ENCODE assay signal across 12 cellular contexts in genomic region chr10:97335995-97336394, GRCh38. TPM values are rescaled to one million over a fixed set of nuclear protein-coding genes. Genes with fewer than 3 reads are reported as not detected.
A peak's percentile ranks its signal among the peaks of the same experiment; 100 is the strongest.
DNase-seq lines count a peak whose midpoint lies in the region; ATAC-seq and TF ChIP-seq lines count a peak whose summit lies in the region.
"Had no signal": no experiment of that assay in that cellular context is flagged by ENCODE, and none has a peak within 500 bp of the region (broad histone marks: within the 10 kb centered on the region; RNA-seq: fewer than 3 reads in every experiment).

No MANE protein-coding gene starts in this region.

- H3K27ac ChIP-seq in vagina: peak overlapping the region; percentile 94
- H3K27ac ChIP-seq in A673 (ENCODE audit: low read depth, low read length, poor library complexity, severe bottlenecking): no peak overlapping the region

- peaks cover 7% of the 10 kb centered on the region for H3K36me3 Mint-ChIP-seq in activated naive CD4-positive, alpha-beta T cell treated with anti-CD3 and anti-CD28 coated beads, Interleukin-2, amount 50 U/mL, for 24 hours
- H3K36me3 Mint-ChIP-seq in activated naive CD4-positive, alpha-beta T cell treated with anti-CD3 and anti-CD28 coated beads, Interleukin-2, amount 50 U/mL, for 72 hours: peaks cover 14 to 17% of the 10 kb centered on the region in 2 donors
- H3K36me3 Mint-ChIP-seq in activated T-helper 2 cell treated with anti-CD3 and anti-CD28 coated beads, Interferon-gamma antibody, Interleukin-2, Interleukin-4, amounts not matched to agents 10 μg/mL and 5 μg/mL and 100 μg/mL, durations not matched to agents 14 hours and 24 hours and 36 hours (ENCODE audit: low read depth): peaks cover 15% of the 10 kb centered on the region
- peaks cover 3% of the 10 kb centered on the region for H3K36me3 Mint-ChIP-seq in memory B cell

- ATAC-seq in activated naive CD4-positive, alpha-beta T cell treated with anti-CD3 and anti-CD28 coated beads, Interleukin-2, amount 50 U/mL, for 72 hours: no peak
- ATAC-seq in memory B cell (ENCODE audit: low read depth): no peak
- no peak for ATAC-seq in HG02938 (IDR thresholded peaks at IDR 0.05; ENCODE audit: unreplicated experiment)
- ATAC-seq in GM21619 (IDR thresholded peaks at IDR 0.05; ENCODE audit: unreplicated experiment): no peak
- ATAC-seq: pancreas had no signal

- H3K4me1 ChIP-seq in vagina: peaks cover 54% of the 10 kb centered on the region
- peaks cover 18% of the 10 kb centered on the region for H3K4me1 ChIP-seq in A673 (ENCODE audit: insufficient read depth, low read length, poor library complexity, severe bottlenecking)

- peak overlapping the region; percentile 57 for H3K4me3 Mint-ChIP-seq in activated naive CD4-positive, alpha-beta T cell treated with anti-CD3 and anti-CD28 coated beads, Interleukin-2, amount 50 U/mL, for 24 hours
- peak overlapping the region; percentile 58 for H3K4me3 Mint-ChIP-seq in activated T-helper 2 cell treated with anti-CD3 and anti-CD28 coated beads, Interferon-gamma antibody, Interleukin-2, Interleukin-4, amounts not matched to agents 10 μg/mL and 5 μg/mL and 100 μg/mL, durations not matched to agents 14 hours and 24 hours and 36 hours (ENCODE audit: low read depth)
- H3K4me3 Mint-ChIP-seq in memory B cell: peak overlapping the region; percentile 46

- H3K4me1 Mint-ChIP-seq in activated naive CD4-positive, alpha-beta T cell treated with anti-CD3 and anti-CD28 coated beads, Interleukin-2, amount 50 U/mL, for 24 hours: peaks cover 41% of the 10 kb centered on the region
- peaks cover 20% of the 10 kb centered on the region for H3K4me1 Mint-ChIP-seq in activated T-helper 2 cell treated with anti-CD3 and anti-CD28 coated beads, Interferon-gamma antibody, Interleukin-2, Interleukin-4, amounts not matched to agents 10 μg/mL and 5 μg/mL and 100 μg/mL, durations not matched to agents 14 hours and 24 hours and 36 hours (ENCODE audit: low read depth)
- H3K4me1 Mint-ChIP-seq in memory B cell: peaks cover 27% of the 10 kb centered on the region

- peak overlapping the region; percentile 65 for H3K27ac Mint-ChIP-seq in activated naive CD4-positive, alpha-beta T cell treated with anti-CD3 and anti-CD28 coated beads, Interleukin-2, amount 50 U/mL, for 24 hours
- H3K27ac Mint-ChIP-seq in activated naive CD4-positive, alpha-beta T cell treated with anti-CD3 and anti-CD28 coated beads, Interleukin-2, amount 50 U/mL, for 72 hours: no peak overlapping the region
- H3K27ac Mint-ChIP-seq in activated T-helper 2 cell treated with anti-CD3 and anti-CD28 coated beads, Interferon-gamma antibody, Interleukin-2, Interleukin-4, amounts not matched to agents 10 μg/mL and 5 μg/mL and 100 μg/mL, durations not matched to agents 14 hours and 24 hours and 36 hours: no peak overlapping the region
- no peak overlapping the region for H3K27ac Mint-ChIP-seq in memory B cell

- H3K4me3 ChIP-seq in vagina: no peak overlapping the region
- H3K4me3 ChIP-seq in A673 (ENCODE audit: low read depth, low read length, poor library complexity, severe bottlenecking): no peak overlapping the region

- no peaks in the 10 kb centered on the region for H3K27me3 ChIP-seq in vagina
- no peaks in the 10 kb centered on the region for H3K27me3 ChIP-seq in A673 (replicated peaks; ENCODE audit: insufficient read depth, low read depth, low read length, poor library complexity)
- H3K27me3 ChIP-seq: pancreas, testis had no signal

- no peak for DNase-seq in activated naive CD4-positive, alpha-beta T cell treated with anti-CD3 and anti-CD28 coated beads, Interleukin-2, amount 50 U/mL, for 72 hours (ENCODE audit: low spot score in 2 of 2)
- no peak for DNase-seq in activated T-helper 2 cell treated with anti-CD3 and anti-CD28 coated beads, Interferon-gamma antibody, Interleukin-2, Interleukin-4, amounts not matched to agents 10 μg/mL and 5 μg/mL and 100 μg/mL, durations not matched to agents 14 hours and 24 hours and 36 hours (ENCODE audit: low spot score)
- DNase-seq in memory B cell (ENCODE audit: low spot score in 2 of 2) (no peak), vagina (ENCODE audit: extremely low spot score in 2 of 2) (no peak), A673 (ENCODE audit: low spot score) (no peak)
- DNase-seq: GF-D8, NCI-H1436, testis had no signal

- POLR2A ChIA-PET in A673 (lab: Charles Lee; ENCODE audit: low non-redundant PET): no interaction called here

- TF ChIP-seq CTCF in vagina (IDR thresholded peaks at IDR 0.05) (no peak), A673 (conservative IDR thresholded peaks at IDR 0.05; ENCODE audit: low read depth, low read length) (no peak)

- no peaks in the 10 kb centered on the region for H3K27me3 Mint-ChIP-seq in activated naive CD4-positive, alpha-beta T cell treated with anti-CD3 and anti-CD28 coated beads, Interleukin-2, amount 50 U/mL, for 24 hours
- H3K27me3 Mint-ChIP-seq in activated T-helper 2 cell treated with anti-CD3 and anti-CD28 coated beads, Interferon-gamma antibody, Interleukin-2, Interleukin-4, amounts not matched to agents 10 μg/mL and 5 μg/mL and 100 μg/mL, durations not matched to agents 14 hours and 24 hours and 36 hours (ENCODE audit: low read depth): peaks cover 23% of the 10 kb centered on the region
- H3K27me3 Mint-ChIP-seq in memory B cell: no peaks in the 10 kb centered on the region

- intact Hi-C loops in activated T-helper 2 cell treated with anti-CD3 and anti-CD28 coated beads, Interferon-gamma antibody, Interleukin-2, Interleukin-4, amounts not matched to agents 10 μg/mL and 5 μg/mL and 100 μg/mL, durations not matched to agents 14 hours and 24 hours and 36 hours (cut with micrococcal nuclease): loop anchor here (1.0 kb wide), 1 partner anchor 44 kb away; the partner anchor contains the start of gene ARHGAP19
- intact Hi-C loops in vagina (cut with DNase I) (no loop called here), A673 (cut with micrococcal nuclease; ENCODE audit: unreplicated experiment) (loop anchor here (2.0 kb wide), 1 partner anchor 43 kb away; the partner anchor contains the start of gene ARHGAP19)

- CTCF ChIA-PET in A673 (lab: Charles Lee): no interaction called here

- BruUV-seq in A673 (replicated peaks; lab: Mats Ljungman, UMichigan): no TSS peak

- no peaks in the 10 kb centered on the region for H3K36me3 ChIP-seq in vagina
- H3K36me3 ChIP-seq in A673 (ENCODE audit: insufficient read depth, low read length, poor library complexity, severe bottlenecking): no peaks in the 10 kb centered on the region
- H3K36me3 ChIP-seq: pancreas had no signal

- H3K9me3 ChIP-seq in vagina (no peaks in the 10 kb centered on the region), A673 (ENCODE audit: low read depth, low read length, poor library complexity, severe bottlenecking) (no peaks in the 10 kb centered on the region)
- H3K9me3 ChIP-seq: pancreas, testis had no signal

- H3K9me3 Mint-ChIP-seq in activated naive CD4-positive, alpha-beta T cell treated with anti-CD3 and anti-CD28 coated beads, Interleukin-2, amount 50 U/mL, for 24 hours: no peaks in the 10 kb centered on the region
- H3K9me3 Mint-ChIP-seq in activated naive CD4-positive, alpha-beta T cell treated with anti-CD3 and anti-CD28 coated beads, Interleukin-2, amount 50 U/mL, for 72 hours: no peaks in the 10 kb centered on the region
- H3K9me3 Mint-ChIP-seq in activated T-helper 2 cell treated with anti-CD3 and anti-CD28 coated beads, Interferon-gamma antibody, Interleukin-2, Interleukin-4, amounts not matched to agents 10 μg/mL and 5 μg/mL and 100 μg/mL, durations not matched to agents 14 hours and 24 hours and 36 hours: no peaks in the 10 kb centered on the region
- no peaks in the 10 kb centered on the region for H3K9me3 Mint-ChIP-seq in memory B cell

- no peak for TF ChIP-seq POLR2A in vagina (IDR thresholded peaks at IDR 0.05)

RNA-seq across cellular contexts. Expression of gene FRAT2, which starts 1.5 kb away (rescaled TPM):
- total RNA-seq in activated naive CD4-positive, alpha-beta T cell treated with anti-CD3 and anti-CD28 coated beads, Interleukin-2, amount 50 U/mL, for 72 hours: 10 to 100 TPM in 1 of 2 donors, 1 to 10 TPM in 1; 6.9 to 12.5 TPM
- total RNA-seq in activated T-helper 2 cell treated with anti-CD3 and anti-CD28 coated beads, Interferon-gamma antibody, Interleukin-2, Interleukin-4, amounts not matched to agents 10 μg/mL and 5 μg/mL and 100 μg/mL, durations not matched to agents 14 hours and 24 hours and 36 hours: 10.4 and 10.6 TPM in 2 replicates
- total RNA-seq in vagina: 8.6 TPM
- total RNA-seq in A673 (2021): 4.7 and 6.1 TPM in 2 replicates

RNA-seq across cellular contexts. Expression of gene FRAT1, which starts 16.9 kb away (rescaled TPM):
- 1 to 10 TPM; 2.7 to 4.0 TPM for total RNA-seq in activated naive CD4-positive, alpha-beta T cell treated with anti-CD3 and anti-CD28 coated beads, Interleukin-2, amount 50 U/mL, for 72 hours
- 2.9 and 3.4 TPM in 2 replicates for total RNA-seq in activated T-helper 2 cell treated with anti-CD3 and anti-CD28 coated beads, Interferon-gamma antibody, Interleukin-2, Interleukin-4, amounts not matched to agents 10 μg/mL and 5 μg/mL and 100 μg/mL, durations not matched to agents 14 hours and 24 hours and 36 hours
- total RNA-seq in vagina (4.4 TPM), A673 (2021) (0.45 and 1.1 TPM in 2 replicates)

RNA-seq across cellular contexts. Expression of gene ARHGAP19, which starts 43.6 kb away (rescaled TPM):
- total RNA-seq in activated naive CD4-positive, alpha-beta T cell treated with anti-CD3 and anti-CD28 coated beads, Interleukin-2, amount 50 U/mL, for 72 hours: 10 to 100 TPM; 45.4 to 79.5 TPM
- 25.3 and 29.9 TPM in 2 replicates for total RNA-seq in activated T-helper 2 cell treated with anti-CD3 and anti-CD28 coated beads, Interferon-gamma antibody, Interleukin-2, Interleukin-4, amounts not matched to agents 10 μg/mL and 5 μg/mL and 100 μg/mL, durations not matched to agents 14 hours and 24 hours and 36 hours
- total RNA-seq in vagina (3.9 TPM), A673 (2021) (59.0 and 66.2 TPM in 2 replicates)
